18 cellular contexts compared by ENCODE assay signal in genomic region chr11:78402842-78403241, GRCh38.
"Had no signal": no experiment of that assay in that cellular context is flagged by ENCODE, and none has a peak within 500 bp of the region (broad histone marks: within the 10 kb centered on the region; RNA-seq: fewer than 3 reads in every experiment).

No MANE protein-coding gene starts in this region.

- H3K4me1 Mint-ChIP-seq: stimulated activated naive CD8-positive, alpha-beta T cell treated with anti-CD3 and anti-CD28 coated beads, Interleukin-15, amount 100 ng/mL, for 72 hours had no signal

- H3K27ac Mint-ChIP-seq: effector memory CD8-positive, alpha-beta T cell; natural killer cell treated with Interleukin-12 subunit alpha and Interleukin-12 subunit beta and Interleukin-15 and Interleukin-18, amount 100 ng/mL, for 72 hours; progenitor cell of endocrine pancreas; stimulated activated naive CD8-positive, alpha-beta T cell treated with anti-CD3 and anti-CD28 coated beads, Interleukin-15, amount 100 ng/mL, for 72 hours had no signal

- H3K4me3 Mint-ChIP-seq: effector memory CD8-positive, alpha-beta T cell; naive B cell; natural killer cell treated with Interleukin-12 subunit alpha and Interleukin-12 subunit beta and Interleukin-15 and Interleukin-18, amount 100 ng/mL, for 72 hours; neural crest cell; stimulated activated naive CD8-positive, alpha-beta T cell treated with anti-CD3 and anti-CD28 coated beads, Interleukin-15, amount 100 ng/mL, for 72 hours had no signal

- DNase-seq: effector memory CD8-positive, alpha-beta T cell; gastrocnemius medialis; head of caudate nucleus; left ventricle myocardium superior; lower lobe of right lung; mucosa of descending colon; naive B cell; stimulated activated CD4-positive, alpha-beta T cell treated with anti-CD3 and anti-CD28 coated beads, Interleukin-12 subunit alpha, Interleukin-12 subunit beta, amount 100 ng/mL, for 4 hours; stimulated activated CD4-positive, alpha-beta T cell treated with anti-CD3 and anti-CD28 coated beads, Interleukin-1b, Interleukin-23, amount 100 ng/mL, for 48 hours; stimulated activated CD4-positive, alpha-beta T cell treated with anti-CD3 and anti-CD28 coated beads, Interleukin-4, amount 100 ng/mL, for 1 hour; stimulated activated CD8-positive, alpha-beta memory T cell treated with anti-CD3 and anti-CD28 coated beads, Interleukin-4, amount 100 ng/mL, for 48 hours; stimulated activated naive CD4-positive, alpha-beta T cell; stimulated activated naive CD8-positive, alpha-beta T cell treated with anti-CD3 and anti-CD28 coated beads, Interleukin-15, amount 100 ng/mL, for 72 hours; transverse colon had no signal

- H3K27me3 Mint-ChIP-seq: naive B cell; progenitor cell of endocrine pancreas; stimulated activated naive CD8-positive, alpha-beta T cell treated with anti-CD3 and anti-CD28 coated beads, Interleukin-15, amount 100 ng/mL, for 72 hours had no signal

- H3K36me3 Mint-ChIP-seq: naive B cell had no signal

- ATAC-seq: effector memory CD8-positive, alpha-beta T cell; gastrocnemius medialis; left ventricle myocardium superior; lower lobe of right lung; mucosa of descending colon; natural killer cell treated with Interleukin-12 subunit alpha and Interleukin-12 subunit beta and Interleukin-15 and Interleukin-18, amount 100 ng/mL, for 72 hours; sciatic nerve; stimulated activated naive CD8-positive, alpha-beta T cell treated with anti-CD3 and anti-CD28 coated beads, Interleukin-15, amount 100 ng/mL, for 72 hours had no signal

- H3K9me3 Mint-ChIP-seq: effector memory CD8-positive, alpha-beta T cell; natural killer cell treated with Interleukin-12 subunit alpha and Interleukin-12 subunit beta and Interleukin-15 and Interleukin-18, amount 100 ng/mL, for 72 hours had no signal
